Comparison of ENCODE assay signal across 1 cellular context in genomic region chr6:150229775-150230561, GRCh38.
A peak's percentile ranks its signal among the peaks of the same experiment; 100 is the strongest.
TF ChIP-seq lines count a peak whose summit lies in the region.

No MANE protein-coding gene starts in this region.

TF ChIP-seq in K562, 482 proteins besides CTCF, POLR2A, EP300 and RAD21 (continues in another document):
- TF ChIP-seq ZNF512 (tag; IDR thresholded peaks at IDR 0.05) (no peak), L3MBTL2 (IDR thresholded peaks at IDR 0.05) (peak; percentile 42), SRF (CRISPR knock-in tag; IDR thresholded peaks at IDR 0.05) (no peak), EGR1 (conservative IDR thresholded peaks at IDR 0.05) (peak; percentile 49; the same call in 1 of the 2 replicates), JUND (IDR thresholded peaks at IDR 0.05; ENCODE audit: borderline replicate concordance, low read depth, low read length) (peak; percentile 62; the same call in 1 of the 2 replicates), JUND (tag; IDR thresholded peaks at IDR 0.05; ENCODE audit: borderline replicate concordance, low read depth, low read length) (peak; percentile 57; the same call in 1 of the 3 replicates), BRCA1 (IDR thresholded peaks at IDR 0.05) (no peak), BRCA1 (CRISPR knock-in tag; IDR thresholded peaks at IDR 0.05) (no peak), NFE2 (IDR thresholded peaks at IDR 0.05; ENCODE audit: low read depth) (peak; percentile 60), ZBED1 (IDR thresholded peaks at IDR 0.05) (no peak), CSDE1 (IDR thresholded peaks at IDR 0.05) (no peak), GTF2F1 (IDR thresholded peaks at IDR 0.05; ENCODE audit: low read depth, low read length) (no peak), BCL6 (CRISPR knock-in tag; IDR thresholded peaks at IDR 0.05) (no peak), ZNF778 (CRISPR knock-in tag; IDR thresholded peaks at IDR 0.05) (no peak), MEIS2 (IDR thresholded peaks at IDR 0.05; ENCODE audit: partially characterized antibody) (peak; percentile 80), PHF8 (IDR thresholded peaks at IDR 0.05; ENCODE audit: borderline replicate concordance, low read length) (no peak), ZNF511 (CRISPR knock-in tag; IDR thresholded peaks at IDR 0.05) (no peak), KDM2B (CRISPR knock-in tag; IDR thresholded peaks at IDR 0.05) (no peak), ZKSCAN8 (CRISPR knock-in tag; IDR thresholded peaks at IDR 0.05) (no peak), RCOR1 (IDR thresholded peaks at IDR 0.05; ENCODE audit: borderline replicate concordance in 1 of 2, low read depth in 2 of 2, low read length in 2 of 2) (peak in 1 of 2 experiments; percentile 41; a peak in 1 of 4 replicates), PTTG1 (tag; IDR thresholded peaks at IDR 0.05; ENCODE audit: low read depth) (no peak), THRAP3 (IDR thresholded peaks at IDR 0.05; ENCODE audit: borderline replicate concordance) (no peak), CREB1 (IDR thresholded peaks at IDR 0.05) (no peak), CREB1 (CRISPR knock-in tag; IDR thresholded peaks at IDR 0.05) (no peak), GABPB2 (CRISPR knock-in tag; conservative IDR thresholded peaks at IDR 0.05) (no peak), ATF3 (IDR thresholded peaks at IDR 0.05) (peak; percentile 77), ATF3 (CRISPR knock-in tag; conservative IDR thresholded peaks at IDR 0.05) (no peak), OTX1 (CRISPR knock-in tag; IDR thresholded peaks at IDR 0.05) (no peak), ZNF318 (IDR thresholded peaks at IDR 0.05; ENCODE audit: borderline replicate concordance in 1 of 2, low read depth in 1 of 2) (no peak), MBD2 (IDR thresholded peaks at IDR 0.05; ENCODE audit: borderline replicate concordance, low read depth) (no peak), ARHGAP35 (IDR thresholded peaks at IDR 0.05; ENCODE audit: partially characterized antibody) (no peak), ZFPM2 (CRISPR knock-in tag; IDR thresholded peaks at IDR 0.05) (no peak), ZFX (CRISPR knock-in tag; IDR thresholded peaks at IDR 0.05) (no peak)
- TF ChIP-seq, protein P1, sequence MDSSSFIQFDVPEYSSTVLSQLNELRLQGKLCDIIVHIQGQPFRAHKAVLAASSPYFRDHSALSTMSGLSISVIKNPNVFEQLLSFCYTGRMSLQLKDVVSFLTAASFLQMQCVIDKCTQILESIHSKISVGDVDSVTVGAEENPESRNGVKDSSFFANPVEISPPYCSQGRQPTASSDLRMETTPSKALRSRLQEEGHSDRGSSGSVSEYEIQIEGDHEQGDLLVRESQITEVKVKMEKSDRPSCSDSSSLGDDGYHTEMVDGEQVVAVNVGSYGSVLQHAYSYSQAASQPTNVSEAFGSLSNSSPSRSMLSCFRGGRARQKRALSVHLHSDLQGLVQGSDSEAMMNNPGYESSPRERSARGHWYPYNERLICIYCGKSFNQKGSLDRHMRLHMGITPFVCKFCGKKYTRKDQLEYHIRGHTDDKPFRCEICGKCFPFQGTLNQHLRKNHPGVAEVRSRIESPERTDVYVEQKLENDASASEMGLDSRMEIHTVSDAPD (CRISPR knock-in tag; IDR thresholded peaks at IDR 0.05): no peak
- TF ChIP-seq, protein P2, sequence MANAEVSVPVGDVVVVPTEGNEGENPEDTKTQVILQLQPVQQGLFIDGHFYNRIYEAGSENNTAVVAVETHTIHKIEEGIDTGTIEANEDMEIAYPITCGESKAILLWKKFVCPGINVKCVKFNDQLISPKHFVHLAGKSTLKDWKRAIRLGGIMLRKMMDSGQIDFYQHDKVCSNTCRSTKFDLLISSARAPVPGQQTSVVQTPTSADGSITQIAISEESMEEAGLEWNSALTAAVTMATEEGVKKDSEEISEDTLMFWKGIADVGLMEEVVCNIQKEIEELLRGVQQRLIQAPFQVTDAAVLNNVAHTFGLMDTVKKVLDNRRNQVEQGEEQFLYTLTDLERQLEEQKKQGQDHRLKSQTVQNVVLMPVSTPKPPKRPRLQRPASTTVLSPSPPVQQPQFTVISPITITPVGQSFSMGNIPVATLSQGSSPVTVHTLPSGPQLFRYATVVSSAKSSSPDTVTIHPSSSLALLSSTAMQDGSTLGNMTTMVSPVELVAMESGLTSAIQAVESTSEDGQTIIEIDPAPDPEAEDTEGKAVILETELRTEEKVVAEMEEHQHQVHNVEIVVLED (CRISPR knock-in tag; IDR thresholded peaks at IDR 0.05): no peak
- TF ChIP-seq, protein P3, sequence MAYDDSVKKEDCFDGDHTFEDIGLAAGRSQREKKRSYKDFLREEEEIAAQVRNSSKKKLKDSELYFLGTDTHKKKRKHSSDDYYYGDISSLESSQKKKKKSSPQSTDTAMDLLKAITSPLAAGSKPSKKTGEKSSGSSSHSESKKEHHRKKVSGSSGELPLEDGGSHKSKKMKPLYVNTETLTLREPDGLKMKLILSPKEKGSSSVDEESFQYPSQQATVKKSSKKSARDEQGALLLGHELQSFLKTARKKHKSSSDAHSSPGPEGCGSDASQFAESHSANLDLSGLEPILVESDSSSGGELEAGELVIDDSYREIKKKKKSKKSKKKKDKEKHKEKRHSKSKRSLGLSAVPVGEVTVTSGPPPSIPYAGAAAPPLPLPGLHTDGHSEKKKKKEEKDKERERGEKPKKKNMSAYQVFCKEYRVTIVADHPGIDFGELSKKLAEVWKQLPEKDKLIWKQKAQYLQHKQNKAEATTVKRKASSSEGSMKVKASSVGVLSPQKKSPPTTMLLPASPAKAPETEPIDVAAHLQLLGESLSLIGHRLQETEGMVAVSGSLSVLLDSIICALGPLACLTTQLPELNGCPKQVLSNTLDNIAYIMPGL (CRISPR knock-in tag; IDR thresholded peaks at IDR 0.05): no peak
- TF ChIP-seq, protein P4, sequence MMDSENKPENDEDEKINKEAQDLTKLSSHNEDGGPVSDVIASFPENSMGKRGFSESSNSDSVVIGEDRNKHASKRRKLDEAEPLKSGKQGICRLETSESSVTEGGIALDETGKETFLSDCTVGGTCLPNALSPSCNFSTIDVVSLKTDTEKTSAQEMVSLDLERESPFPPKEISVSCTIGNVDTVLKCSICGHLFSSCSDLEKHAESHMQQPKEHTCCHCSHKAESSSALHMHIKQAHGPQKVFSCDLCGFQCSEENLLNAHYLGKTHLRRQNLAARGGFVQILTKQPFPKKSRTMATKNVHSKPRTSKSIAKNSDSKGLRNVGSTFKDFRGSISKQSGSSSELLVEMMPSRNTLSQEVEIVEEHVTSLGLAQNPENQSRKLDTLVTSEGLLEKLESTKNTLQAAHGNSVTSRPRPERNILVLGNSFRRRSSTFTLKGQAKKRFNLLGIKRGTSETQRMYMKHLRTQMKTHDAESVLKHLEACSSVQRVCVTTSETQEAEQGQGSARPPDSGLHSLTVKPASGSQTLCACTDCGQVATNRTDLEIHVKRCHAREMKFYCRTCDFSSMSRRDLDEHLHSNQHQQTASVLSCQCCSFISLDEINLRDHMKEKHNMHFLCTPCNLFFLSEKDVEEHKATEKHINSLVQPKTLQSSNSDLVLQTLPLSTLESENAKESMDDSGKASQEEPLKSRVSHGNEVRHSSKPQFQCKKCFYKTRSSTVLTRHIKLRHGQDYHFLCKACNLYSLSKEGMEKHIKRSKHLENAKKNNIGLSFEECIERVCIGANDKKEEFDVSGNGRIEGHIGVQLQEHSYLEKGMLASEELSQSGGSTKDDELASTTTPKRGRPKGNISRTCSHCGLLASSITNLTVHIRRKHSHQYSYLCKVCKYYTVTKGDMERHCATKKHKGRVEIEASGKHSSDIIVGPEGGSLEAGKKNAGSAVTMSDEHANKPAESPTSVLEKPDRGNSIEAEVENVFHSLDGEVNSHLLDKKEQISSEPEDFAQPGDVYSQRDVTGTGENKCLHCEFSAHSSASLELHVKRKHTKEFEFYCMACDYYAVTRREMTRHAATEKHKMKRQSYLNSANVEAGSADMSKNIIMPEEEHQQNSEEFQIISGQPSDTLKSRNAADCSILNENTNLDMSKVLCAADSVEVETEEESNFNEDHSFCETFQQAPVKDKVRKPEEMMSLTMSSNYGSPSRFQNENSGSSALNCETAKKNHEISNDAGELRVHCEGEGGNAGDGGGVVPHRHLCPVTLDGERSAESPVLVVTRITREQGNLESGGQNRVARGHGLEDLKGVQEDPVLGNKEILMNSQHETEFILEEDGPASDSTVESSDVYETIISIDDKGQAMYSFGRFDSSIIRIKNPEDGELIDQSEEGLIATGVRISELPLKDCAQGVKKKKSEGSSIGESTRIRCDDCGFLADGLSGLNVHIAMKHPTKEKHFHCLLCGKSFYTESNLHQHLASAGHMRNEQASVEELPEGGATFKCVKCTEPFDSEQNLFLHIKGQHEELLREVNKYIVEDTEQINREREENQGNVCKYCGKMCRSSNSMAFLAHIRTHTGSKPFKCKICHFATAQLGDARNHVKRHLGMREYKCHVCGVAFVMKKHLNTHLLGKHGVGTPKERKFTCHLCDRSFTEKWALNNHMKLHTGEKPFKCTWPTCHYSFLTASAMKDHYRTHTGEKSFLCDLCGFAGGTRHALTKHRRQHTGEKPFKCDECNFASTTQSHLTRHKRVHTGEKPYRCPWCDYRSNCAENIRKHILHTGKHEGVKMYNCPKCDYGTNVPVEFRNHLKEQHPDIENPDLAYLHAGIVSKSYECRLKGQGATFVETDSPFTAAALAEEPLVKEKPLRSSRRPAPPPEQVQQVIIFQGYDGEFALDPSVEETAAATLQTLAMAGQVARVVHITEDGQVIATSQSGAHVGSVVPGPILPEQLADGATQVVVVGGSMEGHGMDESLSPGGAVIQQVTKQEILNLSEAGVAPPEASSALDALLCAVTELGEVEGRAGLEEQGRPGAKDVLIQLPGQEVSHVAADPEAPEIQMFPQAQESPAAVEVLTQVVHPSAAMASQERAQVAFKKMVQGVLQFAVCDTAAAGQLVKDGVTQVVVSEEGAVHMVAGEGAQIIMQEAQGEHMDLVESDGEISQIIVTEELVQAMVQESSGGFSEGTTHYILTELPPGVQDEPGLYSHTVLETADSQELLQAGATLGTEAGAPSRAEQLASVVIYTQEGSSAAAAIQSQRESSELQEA (IDR thresholded peaks at IDR 0.05; ENCODE audit: low read depth): no peak
